Comparison of ENCODE assay signal across 8 cellular contexts in genomic region chr18:63890950-63891304, GRCh38. TPM values are rescaled to one million over a fixed set of nuclear protein-coding genes. Genes with fewer than 3 reads are reported as not detected.
DNase-seq lines count a peak whose midpoint lies in the region; ATAC-seq and TF ChIP-seq lines count a peak whose summit lies in the region.

No MANE protein-coding gene starts in this region.

- H3K27me3 Mint-ChIP-seq in activated CD4-positive, alpha-beta T cell treated with anti-CD3 and anti-CD28 coated beads, Interleukin-2, amount 10 ng/mL, durations not matched to agents 7 days and 5 days, result peaks cover 7% of the 10 kb centered on the region

- H3K9ac ChIP-seq in colonic mucosa (ENCODE audit: low read depth in 2 of 2, low read length in 2 of 2), result no peak overlapping the region

- TF ChIP-seq CTCF in LNCAP (IDR thresholded peaks at IDR 0.05) (peak; percentile 48; the same call in 1 of the 2 replicates), colonic mucosa (IDR thresholded peaks at IDR 0.05) (no peak)

- no peaks in the 10 kb centered on the region for H3K36me3 Mint-ChIP-seq in activated CD4-positive, alpha-beta T cell treated with anti-CD3 and anti-CD28 coated beads, Interleukin-2, amount 10 ng/mL, durations not matched to agents 7 days and 5 days (ENCODE audit: low read depth)

- no peaks in the 10 kb centered on the region for H3K4me1 Mint-ChIP-seq in activated CD4-positive, alpha-beta T cell treated with anti-CD3 and anti-CD28 coated beads, Interleukin-2, amount 10 ng/mL, durations not matched to agents 7 days and 5 days

- CTCF ChIA-PET in activated CD4-positive, alpha-beta T cell treated with anti-CD3 and anti-CD28 coated beads, Interleukin-2, amount 10 ng/mL, durations not matched to agents 7 days and 5 days (lab: Charles Lee), result interaction anchor here (1.1 kb wide), 1 partner anchor 12 kb away, joined by 3 read pairs; no protein-coding TSS in a partner anchor

- H3K4me1 ChIP-seq in colonic mucosa, result no peaks in the 10 kb centered on the region

- H3K4me3 ChIP-seq in colonic mucosa, result no peak overlapping the region

- H3K9me3 ChIP-seq in colonic mucosa, result no peaks in the 10 kb centered on the region

- DNase-seq in AG08395 (ENCODE audit: low spot score) (peak; percentile 27), SW480 (ENCODE audit: low spot score) (peak; percentile 27), kidney glomerular epithelial cell (lab: John Stamatoyannopoulos, UW) (no peak), colonic mucosa (no peak)
- no peak for DNase-seq in effector CD8-positive, alpha-beta T cell (lab: John Stamatoyannopoulos, UW)
- no peak for DNase-seq in activated CD4-positive, alpha-beta T cell treated with anti-CD3 and anti-CD28 coated beads, Interleukin-2, amount 10 ng/mL, durations not matched to agents 7 days and 5 days

- no peaks in the 10 kb centered on the region for H3K27me3 ChIP-seq in colonic mucosa

- H3K9me3 Mint-ChIP-seq in activated CD4-positive, alpha-beta T cell treated with anti-CD3 and anti-CD28 coated beads, Interleukin-2, amount 10 ng/mL, durations not matched to agents 7 days and 5 days, result no peaks in the 10 kb centered on the region

- H3K27ac ChIP-seq in colonic mucosa, result no peak overlapping the region

- peak; percentile 87 for ATAC-seq in GM18907 (IDR thresholded peaks at IDR 0.05; ENCODE audit: unreplicated experiment)

- H3K36me3 ChIP-seq in colonic mucosa, result no peaks in the 10 kb centered on the region

- no peak overlapping the region for H3K4me3 Mint-ChIP-seq in activated CD4-positive, alpha-beta T cell treated with anti-CD3 and anti-CD28 coated beads, Interleukin-2, amount 10 ng/mL, durations not matched to agents 7 days and 5 days

- intact Hi-C loops in colonic mucosa (cut with DNase I), result loop anchor here (10.0 kb wide), 1 partner anchor 104 kb away; no protein-coding TSS in a partner anchor

- H3K27ac Mint-ChIP-seq in activated CD4-positive, alpha-beta T cell treated with anti-CD3 and anti-CD28 coated beads, Interleukin-2, amount 10 ng/mL, durations not matched to agents 7 days and 5 days, result no peak overlapping the region

- POLR2A ChIA-PET in activated CD4-positive, alpha-beta T cell treated with anti-CD3 and anti-CD28 coated beads, Interleukin-2, amount 10 ng/mL, durations not matched to agents 7 days and 5 days (lab: Charles Lee), result no interaction called here

RNA-seq across cellular contexts. Expression of gene SERPINB2, which starts 3.4 kb away (rescaled TPM):
- total RNA-seq in colonic mucosa, result under 1 TPM in 1 of 2 donors, not detected in 1; 0.29 TPM
- not detected for total RNA-seq in activated CD4-positive, alpha-beta T cell treated with anti-CD3 and anti-CD28 coated beads, Interleukin-2, amount 10 ng/mL, durations not matched to agents 7 days and 5 days

RNA-seq across cellular contexts. Expression of gene SERPINB10, which starts 16.8 kb away (rescaled TPM):
- not detected for total RNA-seq in colonic mucosa
- total RNA-seq in activated CD4-positive, alpha-beta T cell treated with anti-CD3 and anti-CD28 coated beads, Interleukin-2, amount 10 ng/mL, durations not matched to agents 7 days and 5 days, result not detected

RNA-seq across cellular contexts. Expression of gene HMSD, which starts 58.2 kb away (rescaled TPM):
- 1 to 10 TPM in 1 of 2 donors, under 1 TPM in 1; 0.11 to 2.3 TPM for total RNA-seq in colonic mucosa
- 1 to 10 TPM in 1 of 2 experiments, under 1 TPM in 1; 0.94 to 1.0 TPM for total RNA-seq in activated CD4-positive, alpha-beta T cell treated with anti-CD3 and anti-CD28 coated beads, Interleukin-2, amount 10 ng/mL, durations not matched to agents 7 days and 5 days

Comparison
In these comparisons a context has a peak if more than half of its experiments do, and no peak if none do; other contexts are left out.
1. DNase-seq: peak in AG08395 (single experiment) and SW480 (single experiment); none in kidney glomerular epithelial cell (single experiment), effector CD8-positive, alpha-beta T cell (single experiment), colonic mucosa (single experiment) and activated CD4-positive, alpha-beta T cell treated with anti-CD3 and anti-CD28 coated beads, Interleukin-2, amount 10 ng/mL, durations not matched to agents 7 days and 5 days (single experiment).